Comparison of ENCODE assay signal across 14 cellular contexts in the genomic region with DNA sequence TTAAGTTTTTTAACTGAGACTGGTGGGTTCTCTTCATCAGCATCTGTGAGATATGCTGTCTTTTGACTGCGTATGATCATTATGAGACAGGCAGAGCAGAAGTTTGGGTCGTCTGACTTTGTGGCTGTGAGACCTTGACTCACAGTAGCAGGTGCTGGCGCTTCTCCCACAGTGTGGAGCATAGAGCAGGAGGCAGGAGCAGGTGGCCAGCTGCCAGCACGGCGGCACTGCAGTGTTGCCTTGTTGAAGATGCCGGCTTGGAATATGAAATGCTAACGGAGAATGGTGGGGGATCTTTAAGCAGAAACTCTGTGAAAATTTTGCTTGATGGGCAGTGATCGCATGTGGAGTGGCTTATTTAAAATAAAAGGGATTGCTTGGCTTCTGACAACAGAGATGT.
DNase-seq lines count a peak whose midpoint lies in the region; ATAC-seq and TF ChIP-seq lines count a peak whose summit lies in the region.
"Had no signal": no experiment of that assay in that cellular context is flagged by ENCODE, and none has a peak within 500 bp of the region (broad histone marks: within the 10 kb centered on the region; RNA-seq: fewer than 3 reads in every experiment).

No MANE protein-coding gene starts in this region.

- no peaks in the 10 kb centered on the region for H3K9me3 ChIP-seq in testis
- H3K9me3 ChIP-seq in suprapubic skin, result no peaks in the 10 kb centered on the region

- H3K4me3 ChIP-seq in testis, result no peak overlapping the region
- H3K4me3 ChIP-seq in suprapubic skin, result no peak overlapping the region
- H3K4me3 ChIP-seq: neural progenitor cell had no signal

- H3K27ac ChIP-seq in testis (no peak overlapping the region), suprapubic skin (no peak overlapping the region)
- H3K27ac ChIP-seq: neural progenitor cell had no signal

- H3K36me3 Mint-ChIP-seq in activated naive CD4-positive, alpha-beta T cell treated with anti-CD3 and anti-CD28 coated beads, Interleukin-2, amount 50 U/mL, for 24 hours, result no peaks in the 10 kb centered on the region
- peaks cover 10% of the 10 kb centered on the region for H3K36me3 Mint-ChIP-seq in glutamatergic neuron (ENCODE audit: unreplicated experiment)

- DNase-seq in activated naive CD4-positive, alpha-beta T cell treated with Interleukin-2 at 50 U/mL for 16 hours, result no peak
- DNase-seq in NCI-H524 treated with DMSO at 0.1 percent for 48 hours (lab: John Stamatoyannopoulos, UW) (peak; percentile 71), glutamatergic neuron (peak; percentile 79), testis (peak; percentile 59), HUDEP-2 (lab: John Stamatoyannopoulos, UW; ENCODE audit: unreplicated experiment in 76 of 76) (no peak), suprapubic skin (ENCODE audit: low spot score in 2 of 2) (no peak)
- DNase-seq: activated T-cell treated with anti-CD3 and anti-CD28 coated beads, Interleukin-2, amount 50 U/mL, for 4 hours; central memory CD4-positive, alpha-beta T cell; H7; stimulated activated CD4-positive, alpha-beta T cell treated with anti-CD3 and anti-CD28 coated beads, Interleukin-2, amount 100 ng/mL, for 24 hours had no signal

- no peaks in the 10 kb centered on the region for H3K9me3 Mint-ChIP-seq in activated naive CD4-positive, alpha-beta T cell treated with anti-CD3 and anti-CD28 coated beads, Interleukin-2, amount 50 U/mL, for 24 hours
- peaks cover 8% of the 10 kb centered on the region for H3K9me3 Mint-ChIP-seq in glutamatergic neuron (ENCODE audit: unreplicated experiment)
- H3K9me3 Mint-ChIP-seq: stimulated activated naive CD8-positive, alpha-beta T cell treated with anti-CD3 and anti-CD28 coated beads, Interleukin-15, Interleukin-2, amounts not matched to agents 100 ng/mL and 50 ng/mL, for 24 hours had no signal

- H3K36me3 ChIP-seq in testis (ENCODE audit: low read depth, missing control alignments) (no peaks in the 10 kb centered on the region), suprapubic skin (no peaks in the 10 kb centered on the region)
- H3K36me3 ChIP-seq: neural progenitor cell had no signal

- TF ChIP-seq POLR2A in testis (IDR thresholded peaks at IDR 0.05) (no peak), suprapubic skin (IDR thresholded peaks at IDR 0.05) (no peak)

- H3K4me1 Mint-ChIP-seq in activated naive CD4-positive, alpha-beta T cell treated with anti-CD3 and anti-CD28 coated beads, Interleukin-2, amount 50 U/mL, for 24 hours, result peaks cover 12% of the 10 kb centered on the region
- peaks cover 18% of the 10 kb centered on the region for H3K4me1 Mint-ChIP-seq in glutamatergic neuron (ENCODE audit: low read depth, unreplicated experiment)

- H3K27me3 Mint-ChIP-seq in activated naive CD4-positive, alpha-beta T cell treated with anti-CD3 and anti-CD28 coated beads, Interleukin-2, amount 50 U/mL, for 24 hours, result no peaks in the 10 kb centered on the region
- peaks cover 6% of the 10 kb centered on the region for H3K27me3 Mint-ChIP-seq in glutamatergic neuron (ENCODE audit: unreplicated experiment)

- intact Hi-C loops in testis (cut with DNase I; ENCODE audit: low total_unique reads), result no loop called here

- peak overlapping the region; percentile 38 for H3K27ac Mint-ChIP-seq in activated naive CD4-positive, alpha-beta T cell treated with anti-CD3 and anti-CD28 coated beads, Interleukin-2, amount 50 U/mL, for 24 hours
- peak overlapping the region; percentile 95 for H3K27ac Mint-ChIP-seq in glutamatergic neuron (ENCODE audit: unreplicated experiment)
- H3K27ac Mint-ChIP-seq: neural progenitor cell; stimulated activated naive CD8-positive, alpha-beta T cell treated with anti-CD3 and anti-CD28 coated beads, Interleukin-15, Interleukin-2, amounts not matched to agents 100 ng/mL and 50 ng/mL, for 24 hours had no signal

- WGBS in testis, 2 donors, result 57 to 68% methylated on average over 8 of the region's 8 CpGs
- 80% methylated on average over 8 of the region's 8 CpGs for WGBS in suprapubic skin

- H3K4me3 Mint-ChIP-seq in activated naive CD4-positive, alpha-beta T cell treated with anti-CD3 and anti-CD28 coated beads, Interleukin-2, amount 50 U/mL, for 24 hours, result no peak overlapping the region
- peak overlapping the region; percentile 61 for H3K4me3 Mint-ChIP-seq in glutamatergic neuron (ENCODE audit: unreplicated experiment)
- H3K4me3 Mint-ChIP-seq: activated T-cell treated with anti-CD3 and anti-CD28 coated beads, Interleukin-2, amount 50 U/mL, for 4 hours; neural progenitor cell; stimulated activated naive CD8-positive, alpha-beta T cell treated with anti-CD3 and anti-CD28 coated beads, Interleukin-15, Interleukin-2, amounts not matched to agents 100 ng/mL and 50 ng/mL, for 24 hours had no signal

- H3K27me3 ChIP-seq in testis, result no peaks in the 10 kb centered on the region
- no peaks in the 10 kb centered on the region for H3K27me3 ChIP-seq in suprapubic skin
- H3K27me3 ChIP-seq: neural progenitor cell had no signal

- TF ChIP-seq CTCF in glutamatergic neuron (IDR thresholded peaks at IDR 0.05; ENCODE audit: partially characterized antibody, unreplicated experiment) (no peak), testis (IDR thresholded peaks at IDR 0.05) (no peak), suprapubic skin (IDR thresholded peaks at IDR 0.05) (no peak)

- no peak for TF ChIP-seq EP300 in suprapubic skin (IDR thresholded peaks at IDR 0.05)

- ATAC-seq in GM21723 (IDR thresholded peaks at IDR 0.05; ENCODE audit: unreplicated experiment), result no peak
- ATAC-seq: activated T-cell treated with anti-CD3 and anti-CD28 coated beads, Interleukin-2, amount 50 U/mL, for 4 hours had no signal

- H3K4me1 ChIP-seq in testis, result no peaks in the 10 kb centered on the region
- H3K4me1 ChIP-seq in suprapubic skin, result no peaks in the 10 kb centered on the region
- H3K4me1 ChIP-seq: neural progenitor cell had no signal

Comparison
In these comparisons a context has a peak if more than half of its experiments do, and no peak if none do; other contexts are left out.
1. DNase-seq: peak in NCI-H524 treated with DMSO at 0.1 percent for 48 hours (single experiment), glutamatergic neuron (single experiment) and testis (single experiment); none in activated naive CD4-positive, alpha-beta T cell treated with Interleukin-2 at 50 U/mL for 16 hours (single experiment), HUDEP-2 (0 of 76) and suprapubic skin (0 of 2).